ENCODE assay signal across 29 cellular contexts in genomic region chr2:199108056-199108455, GRCh38.
"Had no signal": no experiment of that assay in that cellular context is flagged by ENCODE, and none has a peak within 500 bp of the region (broad histone marks: within the 10 kb centered on the region; RNA-seq: fewer than 3 reads in every experiment).

No MANE protein-coding gene starts in this region.

- H3K4me2 ChIP-seq: neural progenitor cell had no signal

- H3K36me3 ChIP-seq: heart left ventricle, lower lobe of right lung, neural progenitor cell, neutrophil, right atrium auricular region, right lobe of liver, suprapubic skin, thoracic aorta, tibial artery, upper lobe of right lung had no signal

- H3K27me3 ChIP-seq: heart left ventricle, neural progenitor cell, neutrophil, right atrium auricular region, right lobe of liver, suprapubic skin, tibial artery, upper lobe of right lung had no signal

- H3K4me1 ChIP-seq: heart left ventricle, lower lobe of right lung, parathyroid adenoma, right atrium auricular region, right lobe of liver, suprapubic skin, tibial artery, upper lobe of right lung had no signal

- H3K9me3 ChIP-seq: heart left ventricle, lower lobe of right lung, neutrophil, right atrium auricular region, right lobe of liver, suprapubic skin, thoracic aorta, tibial artery, upper lobe of right lung had no signal

- H2AFZ ChIP-seq: neural progenitor cell, parathyroid adenoma had no signal

- DNase-seq: heart left ventricle; hypothalamus; immature natural killer cell; kidney; left ventricle myocardium superior; lower lobe of right lung; mammary epithelial cell; mesenchymal stem cell; naive B cell; natural killer cell; nephron progenitor cell; occipital lobe; right lobe of liver; stimulated activated CD4-positive, alpha-beta T cell treated with anti-CD3 and anti-CD28 coated beads, Interleukin-12 subunit alpha, Interleukin-12 subunit beta, amount 100 ng/mL, for 4 hours; stimulated activated CD4-positive, alpha-beta T cell treated with anti-CD3 and anti-CD28 coated beads, Interleukin-15, amount 100 ng/mL, for 24 hours; stimulated activated CD4-positive, alpha-beta T cell treated with anti-CD3 and anti-CD28 coated beads, Interleukin-2, amount 100 ng/mL, for 24 hours; stimulated activated CD4-positive, alpha-beta T cell treated with anti-CD3 and anti-CD28 coated beads, Interleukin-4, amount 100 ng/mL, for 1 hour; stimulated activated naive CD4-positive, alpha-beta T cell; tibial artery; upper lobe of right lung had no signal

- H3K27ac ChIP-seq: heart left ventricle, lower lobe of right lung, neural progenitor cell, neutrophil, parathyroid adenoma, right atrium auricular region, right lobe of liver, skin epidermis, suprapubic skin, thoracic aorta, tibial artery, upper lobe of right lung had no signal

- H3K9ac ChIP-seq: neural progenitor cell, parathyroid adenoma had no signal

- H3K4me3 ChIP-seq: heart left ventricle, lower lobe of right lung, neural progenitor cell, right atrium auricular region, right lobe of liver, skin epidermis, suprapubic skin, thoracic aorta, tibial artery, upper lobe of right lung had no signal

- H3K79me2 ChIP-seq: parathyroid adenoma had no signal

- ATAC-seq: heart left ventricle; left lobe of liver; left ventricle myocardium superior; lower lobe of right lung; natural killer cell; right lobe of liver; stimulated activated effector memory CD8-positive, alpha-beta T cell treated with anti-CD3 and anti-CD28 coated beads, Interleukin-12 subunit alpha, Interleukin-12 subunit beta, amount 100 ng/mL, for 72 hours; upper lobe of right lung had no signal
